8 cellular contexts compared by ENCODE assay signal in genomic region chr13:45500492-45501174, GRCh38. TPM values are rescaled to one million over a fixed set of nuclear protein-coding genes. Genes with fewer than 3 reads are reported as not detected.
DNase-seq lines count a peak whose midpoint lies in the region; ATAC-seq and TF ChIP-seq lines count a peak whose summit lies in the region.
"Had no signal": no experiment of that assay in that cellular context is flagged by ENCODE, and none has a peak within 500 bp of the region (broad histone marks: within the 10 kb centered on the region; RNA-seq: fewer than 3 reads in every experiment).

No MANE protein-coding gene starts in this region.

- H3K36me3 ChIP-seq in RWPE2 (ENCODE audit: low read depth) (peaks cover 81% of the 10 kb centered on the region), tibial artery (peaks cover 53 to 64% (median 57%) of the 10 kb centered on the region in 3 donors)

- intact Hi-C loops in tibial artery (cut with DNase I; ENCODE audit: low total_unique reads) = no loop called here

- H3K27ac ChIP-seq in RWPE2 (ENCODE audit: poor library complexity, severe bottlenecking) (peak overlapping the region; percentile 73), tibial artery (no peak overlapping the region)

- H3K9me3 ChIP-seq in RWPE2 (ENCODE audit: severe bottlenecking) (no peaks in the 10 kb centered on the region), tibial artery (no peaks in the 10 kb centered on the region)

- TF ChIP-seq CTCF in RWPE2 (IDR thresholded peaks at IDR 0.05; ENCODE audit: poor library complexity, severe bottlenecking) = no peak
- no peak for TF ChIP-seq CTCF in epithelial cell of proximal tubule (conservative IDR thresholded peaks at IDR 0.05; ENCODE audit: low read depth, low read length)
- TF ChIP-seq CTCF in tibial artery (IDR thresholded peaks at IDR 0.05) = no peak

- ATAC-seq in RWPE2 (ENCODE audit: low read depth) (peak; percentile 84), HG03442 (IDR thresholded peaks at IDR 0.05; ENCODE audit: unreplicated experiment) (no peak), GM21825 (IDR thresholded peaks at IDR 0.05; ENCODE audit: unreplicated experiment) (no peak)

- DNase-seq in H4 (ENCODE audit: low spot score) (peak; percentile 90), RWPE2 (ENCODE audit: low spot score) (no peak), epithelial cell of proximal tubule (ENCODE audit: low read depth) (peak; percentile 39), renal cortical epithelial cell (ENCODE audit: low read depth) (peak; percentile 87), tibial artery (no peak)
- DNase-seq: endodermal cell had no signal

- no peaks in the 10 kb centered on the region for H3K27me3 ChIP-seq in RWPE2 (ENCODE audit: insufficient read depth, poor library complexity, severe bottlenecking)
- H3K27me3 ChIP-seq in tibial artery = no peaks in the 10 kb centered on the region

- H3K4me3 ChIP-seq in RWPE2 (ENCODE audit: severe bottlenecking) (no peak overlapping the region), epithelial cell of proximal tubule (ENCODE audit: low read depth, low read length) (no peak overlapping the region), tibial artery (no peak overlapping the region)

- H3K4me1 ChIP-seq in RWPE2 (ENCODE audit: insufficient read depth, poor library complexity, severe bottlenecking) (peaks cover 22% of the 10 kb centered on the region), tibial artery (peaks cover 0 to 8% (median 0%) of the 10 kb centered on the region in 4 donors)

RNA-seq across cellular contexts. Expression of gene COG3, which starts 35.9 kb away (rescaled TPM):
- total RNA-seq in H4 (2014; rRNA removed; shearing (Covaris generic)) = 7.5 and 8.4 TPM in 2 replicates
- total RNA-seq in epithelial cell of proximal tubule (13.3 and 15.6 TPM in 2 replicates), renal cortical epithelial cell (35.4 and 42.2 TPM in 2 replicates)

Comparison
In these comparisons a context has a peak if more than half of its experiments do, and no peak if none do; other contexts are left out.
1. DNase-seq: peak in H4 (single experiment), epithelial cell of proximal tubule (single experiment) and renal cortical epithelial cell (single experiment); none in RWPE2 (single experiment) and tibial artery (0 of 2).